Comparison of ENCODE assay signal across 12 cellular contexts in genomic region chr12:54414191-54414525, GRCh38. TPM values are rescaled to one million over a fixed set of nuclear protein-coding genes. Genes with fewer than 3 reads are reported as not detected.
DNase-seq lines count a peak whose midpoint lies in the region; ATAC-seq and TF ChIP-seq lines count a peak whose summit lies in the region.
"Had no signal": no experiment of that assay in that cellular context is flagged by ENCODE, and none has a peak within 500 bp of the region (broad histone marks: within the 10 kb centered on the region; RNA-seq: fewer than 3 reads in every experiment).

No MANE protein-coding gene starts in this region.

- H3K9ac ChIP-seq in Loucy (ENCODE audit: low read depth, low read length, poor library complexity, severe bottlenecking) (peak overlapping the region; percentile 99), trophoblast cell (ENCODE audit: low read length) (no peak overlapping the region)

- peak overlapping the region; percentile 100 for H3K4me2 ChIP-seq in Loucy (ENCODE audit: low read depth, low read length, poor library complexity, severe bottlenecking)
- no peak overlapping the region for H3K4me2 ChIP-seq in trophoblast cell (ENCODE audit: low read length)

- ATAC-seq in GM19328 (IDR thresholded peaks at IDR 0.05; ENCODE audit: unreplicated experiment) = no peak
- ATAC-seq in GM21367 (IDR thresholded peaks at IDR 0.05; ENCODE audit: unreplicated experiment) = no peak

- H3K27ac ChIP-seq in trophoblast cell (ENCODE audit: low read depth, low read length) = no peak overlapping the region

- H3K14ac ChIP-seq in trophoblast cell (ENCODE audit: low read length) = no peak overlapping the region

- H3K27me3 Mint-ChIP-seq in CD14-positive monocyte (ENCODE audit: low read depth in 3 of 3) = peaks cover 0 to 2% (median 0%) of the 10 kb centered on the region in 3 donors

- H3K4me1 ChIP-seq in Loucy (ENCODE audit: insufficient read depth, low read length, poor library complexity, severe bottlenecking) (peaks cover 65% of the 10 kb centered on the region), trophoblast cell (ENCODE audit: control insufficient read depth in 1 of 2, insufficient read depth in 2 of 2, low read length in 2 of 2) (peaks cover 9 to 17% of the 10 kb centered on the region in 2 experiments)

- WGBS in trophoblast cell (ENCODE audit: extremely low coverage, insufficient coverage, insufficient read length) = no CpG with 5 or more reads among the region's 3 CpGs

- H3K79me1 ChIP-seq in trophoblast cell (ENCODE audit: low read length) = peaks cover 11% of the 10 kb centered on the region

- no peak overlapping the region for H2AFZ ChIP-seq in Loucy (ENCODE audit: low read length)
- H2AFZ ChIP-seq in trophoblast cell (ENCODE audit: insufficient read depth, low read length, poor library complexity) = no peak overlapping the region

- peaks cover 6% of the 10 kb centered on the region; the same call in 1 of the 2 replicates for H3F3A ChIP-seq in Loucy (ENCODE audit: low read depth)

- peak overlapping the region; percentile 95 to 99 (median 99) for H3K27ac Mint-ChIP-seq in CD14-positive monocyte

- intact Hi-C loops in CD14-positive monocyte (cut with micrococcal nuclease) = no loop called here

- H2BK12ac ChIP-seq in trophoblast cell (ENCODE audit: low read length) = no peak overlapping the region

- no peak overlapping the region for H4K91ac ChIP-seq in trophoblast cell (ENCODE audit: low read depth, low read length)

- H3K9me3 Mint-ChIP-seq in CD14-positive monocyte = peaks cover 0 to 3% (median 0%) of the 10 kb centered on the region in 7 donors

- H4K8ac ChIP-seq in trophoblast cell (ENCODE audit: low read depth, low read length) = no peak overlapping the region

- H3K23ac ChIP-seq in trophoblast cell (ENCODE audit: low read length) = no peak overlapping the region

- H2AK5ac ChIP-seq in trophoblast cell (ENCODE audit: low read length) = no peak overlapping the region

- no peaks in the 10 kb centered on the region for H3K9me3 ChIP-seq in Loucy (ENCODE audit: insufficient read depth, low read depth, low read length)
- peaks cover 2% of the 10 kb centered on the region for H3K9me3 ChIP-seq in trophoblast cell (ENCODE audit: insufficient read depth, low read depth, low read length)

- H3K36me3 ChIP-seq in Loucy (ENCODE audit: insufficient read depth, low read length) (peaks cover 21% of the 10 kb centered on the region; the same call in 1 of the 2 replicates), trophoblast cell (ENCODE audit: control insufficient read depth in 1 of 2, insufficient read depth in 2 of 2, low read length in 2 of 2) (peaks cover 13 to 15% of the 10 kb centered on the region in 2 experiments)

- H2BK120ac ChIP-seq in trophoblast cell (ENCODE audit: insufficient read depth, low read length, poor library complexity) = no peak overlapping the region

- no peak overlapping the region for H4K12ac ChIP-seq in trophoblast cell (ENCODE audit: low read depth, low read length)

- H3K9me2 ChIP-seq in Loucy (replicated peaks; ENCODE audit: low read depth, low read length) = no peaks in the 10 kb centered on the region

- H3K27me3 ChIP-seq in Loucy (ENCODE audit: insufficient read depth, low read length, poor library complexity, severe bottlenecking) (peaks cover 9% of the 10 kb centered on the region), trophoblast cell (ENCODE audit: insufficient read depth, low read length) (no peaks in the 10 kb centered on the region)

- TF ChIP-seq CTCF in CD14-positive monocyte (IDR thresholded peaks at IDR 0.05) (no peak), Loucy (conservative IDR thresholded peaks at IDR 0.05; ENCODE audit: low read length) (no peak)

- peak overlapping the region; percentile 0 for H3K18ac ChIP-seq in trophoblast cell (ENCODE audit: low read length)

- peaks cover 78% of the 10 kb centered on the region for H3K4me1 Mint-ChIP-seq in CD14-positive monocyte

- DNase-seq in CD14-positive monocyte (ENCODE audit: low spot score) (no peak), dermis blood vessel endothelial cell (peak; percentile 40), trophoblast cell (no peak), AG08396 (ENCODE audit: low spot score) (no peak), NOMO-1 (lab: John Stamatoyannopoulos, UW; ENCODE audit: unreplicated experiment in 2 of 2) (no peak)
- DNase-seq: midbrain; NK-92 treated with Interleukin-12 subunit alpha and Interleukin-12 subunit beta, amount 100 ng/mL, for 24 hours; stimulated activated CD4-positive, alpha-beta T cell treated with anti-CD3 and anti-CD28 coated beads, Interleukin-2, amount 100 ng/mL, for 48 hours had no signal

- no peak overlapping the region for H3K4ac ChIP-seq in trophoblast cell (ENCODE audit: low read depth, low read length)

- H3K79me2 ChIP-seq in Loucy (ENCODE audit: insufficient read depth, low read length) (peaks cover 100% of the 10 kb centered on the region), trophoblast cell (ENCODE audit: control insufficient read depth, insufficient read depth, low read length, poor library complexity) (peaks cover 10% of the 10 kb centered on the region)

- H3K4me3 Mint-ChIP-seq in CD14-positive monocyte = peak overlapping the region; percentile 77 to 90

- H2BK5ac ChIP-seq in trophoblast cell (ENCODE audit: low read depth, low read length, poor library complexity) = no peak overlapping the region

- peaks cover 18 to 44% of the 10 kb centered on the region in 2 donors for H3K36me3 Mint-ChIP-seq in CD14-positive monocyte

- peaks cover 21% of the 10 kb centered on the region for H4K20me1 ChIP-seq in Loucy (ENCODE audit: insufficient read depth, low read length, poor library complexity, severe bottlenecking)

- peak overlapping the region; percentile 85 for H3K4me3 ChIP-seq in Loucy (ENCODE audit: low read length, poor library complexity, severe bottlenecking)
- H3K4me3 ChIP-seq in trophoblast cell (ENCODE audit: low read depth, low read length) = no peak overlapping the region

RNA-seq across cellular contexts. Expression of gene ITGA5, which starts 4.9 kb away (rescaled TPM):
- polyA plus RNA-seq in CD14-positive monocyte = 10 to 100 TPM; 85.5 to 99.4 TPM
- total RNA-seq in dermis blood vessel endothelial cell = 567 and 846 TPM in 2 replicates
- 81.6 and 90.0 TPM in 2 replicates for polyA plus RNA-seq in trophoblast cell (2013)

RNA-seq across cellular contexts. Expression of gene ZNF385A, which starts 29.6 kb away (rescaled TPM):
- 10 to 100 TPM; 53.9 to 78.3 TPM for polyA plus RNA-seq in CD14-positive monocyte
- 2.2 and 4.0 TPM in 2 replicates for total RNA-seq in dermis blood vessel endothelial cell
- polyA plus RNA-seq in trophoblast cell (2013) = 74.0 and 75.2 TPM in 2 replicates

RNA-seq across cellular contexts. Expression of gene GPR84, which starts 49.9 kb away (rescaled TPM):
- 1 to 10 TPM; 2.4 to 5.6 TPM for polyA plus RNA-seq in CD14-positive monocyte
- under 0.01 and 0.05 TPM in 2 replicates for total RNA-seq in dermis blood vessel endothelial cell
- 0.04 and 0.06 TPM in 2 replicates for polyA plus RNA-seq in trophoblast cell (2013)
- total RNA-seq: H1 had no signal

RNA-seq across cellular contexts. Expression of gene GTSF1, which starts 59.2 kb away (rescaled TPM):
- polyA plus RNA-seq in CD14-positive monocyte = 1 to 10 TPM; 3.1 to 5.8 TPM
- 0.34 TPM in 1 of 2 replicates, not detected in the other for total RNA-seq in dermis blood vessel endothelial cell
- not detected in 2 replicates for polyA plus RNA-seq in trophoblast cell (2013)
